In the genomic region with DNA sequence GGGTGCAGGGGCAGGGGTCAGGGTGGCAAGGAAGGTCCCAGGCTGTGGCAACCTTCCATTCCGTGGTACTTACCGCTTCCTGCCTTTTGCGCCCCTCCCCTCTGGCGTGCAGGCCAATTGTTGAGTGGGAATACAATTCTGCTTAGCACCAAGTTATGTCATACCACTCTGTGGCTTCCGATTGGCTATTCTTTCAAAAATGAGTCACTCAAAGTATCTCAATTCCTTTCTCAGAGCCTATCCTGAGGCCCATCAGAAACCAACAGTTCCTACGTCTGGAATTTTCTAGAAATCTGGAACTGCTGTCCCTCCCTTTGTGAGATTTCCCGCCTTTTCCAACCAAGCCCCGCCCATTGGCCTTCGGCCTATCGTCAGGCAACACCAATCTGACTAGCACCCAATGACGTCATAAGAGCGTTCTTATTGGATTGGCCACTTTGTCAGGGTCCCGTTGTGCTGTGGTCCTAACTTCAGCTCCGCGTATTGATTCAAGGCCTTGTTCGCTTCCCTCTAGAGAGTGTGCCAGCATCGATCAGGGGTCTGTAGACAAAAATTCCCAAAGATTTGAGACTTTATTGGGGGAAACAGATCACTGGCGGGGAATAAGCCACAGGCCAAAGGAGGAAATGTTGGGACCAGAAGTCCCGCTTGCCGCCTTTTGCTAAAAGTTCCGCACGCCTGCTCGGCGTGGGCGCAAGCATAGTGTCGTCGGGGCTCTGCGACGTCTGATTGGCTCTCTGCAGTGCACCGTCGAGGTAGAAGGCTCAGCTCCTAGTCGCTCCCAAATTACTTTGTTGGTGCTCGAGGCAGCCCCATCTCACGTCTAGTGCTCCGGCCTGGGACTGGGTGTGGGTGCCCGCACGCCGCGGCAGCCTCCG, we compare ENCODE assay signal across 7 cellular contexts.
DNase-seq lines count a peak whose midpoint lies in the region; ATAC-seq lines count a peak whose summit lies in the region.

No MANE protein-coding gene starts in this region.

- peak; percentile 94 for DNase-seq in NCI-H2081 treated with DMSO at 0.1 percent for 48 hours (lab: John Stamatoyannopoulos, UW)
- peak; percentile 62 for DNase-seq in activated CD4-positive, CD25-positive, alpha-beta regulatory T cell treated with anti-CD3 and anti-CD28 coated beads, Interleukin-2, amount 50 U/mL, for 16 hours (ENCODE audit: low read depth, low spot score)
- peak in 56 of 61 donors; percentile 9 to 94 (median 60) for DNase-seq in caudate nucleus (lab: John Stamatoyannopoulos, UW)
- DNase-seq in stimulated activated CD4-positive, alpha-beta T cell treated with anti-CD3 and anti-CD28 coated beads, Interleukin-4, amount 100 ng/mL, for 24 hours: peak; percentile 87

- ATAC-seq in GM18498 (IDR thresholded peaks at IDR 0.05; ENCODE audit: unreplicated experiment) (peak; percentile 93), HG02759 (IDR thresholded peaks at IDR 0.05; ENCODE audit: unreplicated experiment) (peak; percentile 87)

- no peaks in the 10 kb centered on the region for H3K27me3 ChIP-seq in layer of hippocampus (ENCODE audit: control insufficient read depth, insufficient read depth, low read length)

- H3K27ac ChIP-seq in caudate nucleus (ENCODE audit: low read depth, low read length) (peak overlapping the region; percentile 37), layer of hippocampus (ENCODE audit: low read depth, low read length) (peak overlapping the region; percentile 78)

Comparison
In these comparisons a context has a peak if more than half of its experiments do, and no peak if none do; other contexts are left out.
1. Peak in every context shown above with its lines: DNase-seq, ATAC-seq and H3K27ac ChIP-seq.